In genomic region chr7:431041-431440, GRCh38 we compare ENCODE assay signal across 18 cellular contexts.
A peak's percentile ranks its signal among the peaks of the same experiment; 100 is the strongest.
DNase-seq lines count a peak whose midpoint lies in the region; ATAC-seq, FAIRE-seq and TF ChIP-seq lines count a peak whose summit lies in the region.
"Had no signal": no experiment of that assay in that cellular context is flagged by ENCODE, and none has a peak within 500 bp of the region (broad histone marks: within the 10 kb centered on the region; RNA-seq: fewer than 3 reads in every experiment).

No MANE protein-coding gene starts in this region.

- no peak overlapping the region for H2AFZ ChIP-seq in K562 (ENCODE audit: low read depth, low read length)
- H2AFZ ChIP-seq: GM23338 had no signal

- peak; percentile 65 for DNase-seq in Right ventricle myocardium inferior (ENCODE audit: missing footprints)
- DNase-seq in left cardiac atrium = no peak
- no peak for DNase-seq in K562 (ENCODE audit: extremely low read depth in 1 of 4, low spot score in 3 of 4)
- no peak for DNase-seq in glutamatergic neuron
- DNase-seq in foreskin keratinocyte = no peak
- no peak for DNase-seq in NCI-H1105 (lab: John Stamatoyannopoulos, UW)
- DNase-seq in stimulated activated CD4-positive, alpha-beta T cell treated with anti-CD3 and anti-CD28 coated beads, Interleukin-4, amount 100 ng/mL, for 1 hour = no peak
- DNase-seq: AML-193; Calu3; CD4-positive, CD25-positive, alpha-beta regulatory T cell; DMS79; H7 had no signal

- no peak overlapping the region for H3K4me3 ChIP-seq in K562
- no peak overlapping the region for H3K4me3 ChIP-seq in skeletal muscle tissue (ENCODE audit: low read length in 3 of 3)
- H3K4me3 ChIP-seq: BLaER1, GM12878, GM23338 had no signal

- no peaks in the 10 kb centered on the region for H3K9me1 ChIP-seq in K562 (ENCODE audit: control insufficient read depth, insufficient read depth, low read length)

- no TSS peak for BruUV-seq in K562 (replicated peaks; lab: Mats Ljungman, UMichigan)

- peaks cover 5% of the 10 kb centered on the region for H3K9me3 Mint-ChIP-seq in glutamatergic neuron (ENCODE audit: unreplicated experiment)
- H3K9me3 Mint-ChIP-seq: CD4-positive, CD25-positive, alpha-beta regulatory T cell had no signal

- TF ChIP-seq POLR2A in K562 (conservative IDR thresholded peaks at IDR 0.05) = no peak

- H3K36me3 ChIP-seq in K562 (ENCODE audit: control insufficient read depth, insufficient read depth, low read length) = no peaks in the 10 kb centered on the region
- no peaks in the 10 kb centered on the region for H3K36me3 ChIP-seq in skeletal muscle tissue (ENCODE audit: control insufficient read depth in 3 of 3, insufficient read depth in 3 of 3, low read length in 3 of 3)
- H3K36me3 ChIP-seq: BLaER1 had no signal

- H3K4me1 Mint-ChIP-seq in glutamatergic neuron (ENCODE audit: low read depth, unreplicated experiment) = peaks cover 5% of the 10 kb centered on the region

- no peak for TF ChIP-seq RAD21 in K562 (CRISPR knock-in tag; conservative IDR thresholded peaks at IDR 0.05 in 1 of 2, IDR thresholded peaks at IDR 0.05 in 1 of 2)

- peaks cover 52 to 91% of the 10 kb centered on the region in 2 experiments for H3K27me3 ChIP-seq in K562 (ENCODE audit: control insufficient read depth in 2 of 2, insufficient read depth in 2 of 2, low read length in 2 of 2)
- H3K27me3 ChIP-seq in skeletal muscle tissue (ENCODE audit: control insufficient read depth in 3 of 3, insufficient read depth in 3 of 3, low read length in 3 of 3) = peaks cover 0 to 17% (median 11%) of the 10 kb centered on the region in 3 donors
- H3K27me3 ChIP-seq in foreskin keratinocyte = peaks cover 10% of the 10 kb centered on the region
- H3K27me3 ChIP-seq: BLaER1 had no signal

- intact Hi-C loops in Right ventricle myocardium inferior (cut with DNase I) (no loop called here), left cardiac atrium (cut with DNase I) (no loop called here), K562 (cut with micrococcal nuclease) (no loop called here)

- H4K20me1 ChIP-seq in K562 (replicated peaks; ENCODE audit: control insufficient read depth, insufficient read depth, low read length) = peaks cover 13% of the 10 kb centered on the region; the same call in 1 of the 2 replicates
- H4K20me1 ChIP-seq: BLaER1 had no signal

- H3K27me3 Mint-ChIP-seq in glutamatergic neuron (ENCODE audit: unreplicated experiment) = peaks cover 4% of the 10 kb centered on the region
- H3K27me3 Mint-ChIP-seq: CD4-positive, CD25-positive, alpha-beta regulatory T cell had no signal

- no peak overlapping the region for H3K4me2 ChIP-seq in K562 (ENCODE audit: insufficient read depth, low read length)
- H3K4me2 ChIP-seq: BLaER1, GM23338 had no signal

- H3K36me3 Mint-ChIP-seq in glutamatergic neuron (ENCODE audit: unreplicated experiment) = peaks cover 10% of the 10 kb centered on the region
- H3K36me3 Mint-ChIP-seq: CD4-positive, CD25-positive, alpha-beta regulatory T cell had no signal

- WGBS in K562 (ENCODE audit: insufficient coverage, low coverage, missing lambda C conversion rate) = 32% methylated on average over 24 of the region's 24 CpGs

- no peak for TF ChIP-seq CTCF in K562 (IDR thresholded peaks at IDR 0.05 in 2 of 3, conservative IDR thresholded peaks at IDR 0.05 in 1 of 3; ENCODE audit: insufficient read depth in 2 of 3, low read depth in 1 of 3, low read length in 3 of 3)
- no peak for TF ChIP-seq CTCF in glutamatergic neuron (IDR thresholded peaks at IDR 0.05; ENCODE audit: partially characterized antibody, unreplicated experiment)
- TF ChIP-seq CTCF in foreskin keratinocyte (conservative IDR thresholded peaks at IDR 0.05) = no peak

- no peak overlapping the region for H3K4me3 Mint-ChIP-seq in glutamatergic neuron (ENCODE audit: unreplicated experiment)
- H3K4me3 Mint-ChIP-seq: CD4-positive, CD25-positive, alpha-beta regulatory T cell; GM23338 had no signal

- no peak for FAIRE-seq in K562 (lab: Jason Lieb, UNC)
- FAIRE-seq: GM12878, GM18507 had no signal

- ATAC-seq in Right ventricle myocardium inferior (no peak), left cardiac atrium (no peak), K562 (no peak), foreskin keratinocyte (no peak)
- ATAC-seq: GM12878, GM23338 had no signal

- no peaks in the 10 kb centered on the region for H3K79me2 ChIP-seq in K562 (ENCODE audit: control insufficient read depth, insufficient read depth, low read length)

- H3K9me3 ChIP-seq in K562 (replicated peaks; ENCODE audit: control insufficient read depth, insufficient read depth, low read depth, low read length) = no peaks in the 10 kb centered on the region
- no peaks in the 10 kb centered on the region for H3K9me3 ChIP-seq in skeletal muscle tissue (ENCODE audit: control insufficient read depth in 3 of 3, low read length in 3 of 3)
- H3K9me3 ChIP-seq: BLaER1 had no signal

- in situ Hi-C loops in K562 (cut with MboI) = no loop called here

- POLR2A ChIA-PET in K562 (lab: Yijun Ruan, JAX) = interaction anchor here (1.2 to 2.2 kb wide), 2 partner anchors 8 to 18 kb away, joined by 3 to 8 read pairs; no protein-coding TSS in a partner anchor

- no peak overlapping the region for H3K27ac ChIP-seq in K562 (ENCODE audit: extremely low read depth, low read depth, low read length)
- peak overlapping the region; percentile 7 for H3K27ac ChIP-seq in skeletal muscle tissue (ENCODE audit: low read depth, low read length)
- H3K27ac ChIP-seq in foreskin keratinocyte = no peak overlapping the region
- H3K27ac ChIP-seq: 22Rv1, BLaER1 had no signal

- no peak overlapping the region; a peak in 1 of 4 replicates for H3K9ac ChIP-seq in K562 (ENCODE audit: insufficient read depth in 1 of 2, low read depth in 2 of 2, low read length in 2 of 2)
- H3K9ac ChIP-seq in skeletal muscle tissue (ENCODE audit: low read depth in 1 of 3, low read length in 3 of 3) = no peak overlapping the region
- H3K9ac ChIP-seq: BLaER1 had no signal

- CTCF ChIA-PET in K562 (lab: Yijun Ruan, JAX; ENCODE audit: low intra/inter-chr PET ratio) = no interaction called here

- no peak for TF ChIP-seq EP300 in K562 (IDR thresholded peaks at IDR 0.05; ENCODE audit: low read length)

- peaks cover 0 to 39% of the 10 kb centered on the region in 2 experiments; a peak in 2 of 5 replicates for H3K4me1 ChIP-seq in K562 (replicated peaks in 1 of 2; ENCODE audit: control insufficient read depth in 2 of 2, insufficient read depth in 2 of 2, low read length in 2 of 2)
- H3K4me1 ChIP-seq in skeletal muscle tissue (ENCODE audit: control insufficient read depth in 3 of 3, insufficient read depth in 3 of 3, low read length in 3 of 3) = peaks cover 0 to 5% (median 3%) of the 10 kb centered on the region in 3 donors
- no peaks in the 10 kb centered on the region for H3K4me1 ChIP-seq in foreskin keratinocyte

- peak overlapping the region; percentile 28 for H3K27ac Mint-ChIP-seq in glutamatergic neuron (ENCODE audit: unreplicated experiment)
- H3K27ac Mint-ChIP-seq: CD4-positive, CD25-positive, alpha-beta regulatory T cell; GM23338 had no signal

TF ChIP-seq in K562, 482 proteins besides CTCF, POLR2A, EP300 and RAD21 (continues in another document):
- TF ChIP-seq GATAD2A (IDR thresholded peaks at IDR 0.05) (no peak), SMARCE1 (IDR thresholded peaks at IDR 0.05) (no peak), CCNT2 (IDR thresholded peaks at IDR 0.05; ENCODE audit: borderline replicate concordance, extremely low read depth, insufficient read length, low read depth, low read length) (no peak), USF2 (CRISPR knock-in tag; IDR thresholded peaks at IDR 0.05) (peak; percentile 37), PHTF2 (CRISPR knock-in tag; IDR thresholded peaks at IDR 0.05) (no peak), POLR3A (IDR thresholded peaks at IDR 0.05; ENCODE audit: borderline replicate concordance, extremely low read depth, insufficient read depth, insufficient read length) (no peak), ZBTB12 (CRISPR knock-in tag; IDR thresholded peaks at IDR 0.05) (no peak), USF1 (CRISPR knock-in tag; IDR thresholded peaks at IDR 0.05) (peak; percentile 34; the same call in 1 of the 2 replicates), ZBTB33 (CRISPR knock-in tag; IDR thresholded peaks at IDR 0.05) (peak; percentile 60; the same call in 1 of the 2 replicates)
